ENCODE assay signal across 17 cellular contexts in genomic region chr3:184816654-184817053, GRCh38. TPM values are rescaled to one million over a fixed set of nuclear protein-coding genes. Genes with fewer than 3 reads are reported as not detected.
A peak's percentile ranks its signal among the peaks of the same experiment; 100 is the strongest.
DNase-seq lines count a peak whose midpoint lies in the region; ATAC-seq, FAIRE-seq and TF ChIP-seq lines count a peak whose summit lies in the region.
"Had no signal": no experiment of that assay in that cellular context is flagged by ENCODE, and none has a peak within 500 bp of the region (broad histone marks: within the 10 kb centered on the region; RNA-seq: fewer than 3 reads in every experiment).

No MANE protein-coding gene starts in this region.

- FAIRE-seq in endothelial cell of umbilical vein (lab: Jason Lieb, UNC): peak; percentile 31

- H3K36me3 ChIP-seq in endothelial cell of umbilical vein (ENCODE audit: control insufficient read depth in 2 of 2, extremely low read depth in 1 of 2, insufficient read depth in 2 of 2, low read length in 2 of 2): no peaks in the 10 kb centered on the region
- no peaks in the 10 kb centered on the region for H3K36me3 ChIP-seq in gastrocnemius medialis
- H3K36me3 ChIP-seq in Karpas-422 (ENCODE audit: insufficient read depth, low read length): peaks cover 17% of the 10 kb centered on the region; the same call in 1 of the 2 replicates
- H3K36me3 ChIP-seq: BE2C had no signal

- no peaks in the 10 kb centered on the region for H3K27me3 Mint-ChIP-seq in mesothelial cell of epicardium (ENCODE audit: low read depth)

- H4K20me1 ChIP-seq in endothelial cell of umbilical vein (replicated peaks; ENCODE audit: control insufficient read depth, extremely low read depth, insufficient read depth, low read length) (no peaks in the 10 kb centered on the region), Karpas-422 (ENCODE audit: insufficient read depth, low read depth, low read length) (peaks cover 3% of the 10 kb centered on the region; the same call in 1 of the 2 replicates)

- TF ChIP-seq CTCF in endothelial cell of umbilical vein (IDR thresholded peaks at IDR 0.05; ENCODE audit: extremely low read depth in 1 of 2, insufficient read depth in 1 of 2, low read depth in 1 of 2, low read length in 2 of 2) (no peak), gastrocnemius medialis (IDR thresholded peaks at IDR 0.05 in 4 of 5, conservative IDR thresholded peaks at IDR 0.05 in 1 of 5) (no peak), mesothelial cell of epicardium (IDR thresholded peaks at IDR 0.05; ENCODE audit: unreplicated experiment) (no peak)

- no peak overlapping the region for H3K4me3 Mint-ChIP-seq in mesothelial cell of epicardium

- H3K9me1 ChIP-seq in endothelial cell of umbilical vein (replicated peaks; ENCODE audit: control insufficient read depth, extremely low read depth, insufficient read depth, low read length): no peaks in the 10 kb centered on the region

- in situ Hi-C loops in gastrocnemius medialis (cut with MboI; ENCODE audit: low sequenced_read_pairs in 4 of 4): loop anchor here in 1 of 4 donors (25.0 kb wide), 1 partner anchor 454 kb away; the partner anchor contains the start of genes CLCN2 and POLR2H

- H3K36me3 Mint-ChIP-seq in mesothelial cell of epicardium: peaks cover 4% of the 10 kb centered on the region

- no peaks in the 10 kb centered on the region for H3K27me3 ChIP-seq in endothelial cell of umbilical vein (ENCODE audit: control insufficient read depth in 2 of 2, insufficient read depth in 2 of 2, low read length in 2 of 2)
- no peaks in the 10 kb centered on the region for H3K27me3 ChIP-seq in gastrocnemius medialis
- H3K27me3 ChIP-seq in Karpas-422 (ENCODE audit: low read length): no peaks in the 10 kb centered on the region
- H3K27me3 ChIP-seq: BE2C had no signal

- no peak overlapping the region for H3K4me2 ChIP-seq in endothelial cell of umbilical vein (ENCODE audit: insufficient read depth, low read length)
- no peak overlapping the region for H3K4me2 ChIP-seq in Karpas-422 (ENCODE audit: low read depth, low read length, poor library complexity, severe bottlenecking)

- DNase-seq in HCEC 1CT (peak; percentile 13), LHCN-M2 (ENCODE audit: low read depth) (peak; percentile 36), endothelial cell of umbilical vein (ENCODE audit: low read depth, low spot score) (no peak), gastrocnemius medialis (peak; percentile 74 to 76), Karpas-422 (no peak), mesothelial cell of epicardium (ENCODE audit: low spot score in 2 of 2, unreplicated experiment in 2 of 2) (no peak)
- DNase-seq in activated CD4-positive, CD25-positive, alpha-beta regulatory T cell treated with anti-CD3 and anti-CD28 coated beads, Interleukin-2, amount 50 U/mL, for 72 hours: no peak
- DNase-seq: BE2C; CD8-positive, alpha-beta memory T cell; GOT3; KG1; MM.1S; NCI-H1105; NCI-H187 treated with DMSO at 0.1 percent for 48 hours; NCI-H2171; NCI-H510A treated with DMSO at 0.1 percent for 48 hours; SIG-M5 had no signal

- dilution Hi-C loops in endothelial cell of umbilical vein (cut with MboI; ENCODE audit: extremely low pct_ligation_motif_present, low sequenced_read_pairs): no loop called here

- H3K9me3 ChIP-seq in endothelial cell of umbilical vein (replicated peaks; ENCODE audit: control insufficient read depth, insufficient read depth, low read length) (no peaks in the 10 kb centered on the region), gastrocnemius medialis (no peaks in the 10 kb centered on the region), Karpas-422 (ENCODE audit: low read length) (no peaks in the 10 kb centered on the region)
- H3K9me3 ChIP-seq: BE2C had no signal

- peaks cover 16% of the 10 kb centered on the region for H3K4me1 Mint-ChIP-seq in mesothelial cell of epicardium

- POLR2A ChIA-PET in endothelial cell of umbilical vein (lab: Charles Lee): no interaction called here

- CTCF ChIA-PET in endothelial cell of umbilical vein (lab: Charles Lee): interaction anchor here (1.0 to 1.4 kb wide), 3 partner anchors 15 to 30 kb away, joined by 3 to 5 read pairs (median 3); no protein-coding TSS in a partner anchor

- BruUV-seq in endothelial cell of umbilical vein (replicated peaks; lab: Mats Ljungman, UMichigan): no TSS peak

- H2AFZ ChIP-seq in endothelial cell of umbilical vein (ENCODE audit: low read depth, low read length) (no peak overlapping the region), Karpas-422 (ENCODE audit: low read length) (no peak overlapping the region)

- no peaks in the 10 kb centered on the region for H3K9me3 Mint-ChIP-seq in mesothelial cell of epicardium

- no peaks in the 10 kb centered on the region for H3K9me2 ChIP-seq in Karpas-422 (replicated peaks; ENCODE audit: insufficient read depth, low read length)

- no peak overlapping the region for H3K27ac ChIP-seq in endothelial cell of umbilical vein (ENCODE audit: insufficient read depth, low read depth, low read length)
- H3K27ac ChIP-seq in gastrocnemius medialis: peak overlapping the region; percentile 89 to 95 (median 90)
- H3K27ac ChIP-seq in Karpas-422 (ENCODE audit: low read length): no peak overlapping the region

- H3K4me3 ChIP-seq in endothelial cell of umbilical vein (replicated peaks in 1 of 3; ENCODE audit: insufficient read depth in 1 of 3, low read depth in 1 of 3, low read length in 3 of 3) (no peak overlapping the region), gastrocnemius medialis (peak overlapping the region in 2 of 4 donors; percentile 18 to 25), Karpas-422 (ENCODE audit: low read length) (no peak overlapping the region)

- H3K79me2 ChIP-seq in endothelial cell of umbilical vein (ENCODE audit: control insufficient read depth, insufficient read depth, low read length): peaks cover 11% of the 10 kb centered on the region
- H3K79me2 ChIP-seq in Karpas-422 (ENCODE audit: low read length): peaks cover 90% of the 10 kb centered on the region

- intact Hi-C loops in endothelial cell of umbilical vein (cut with micrococcal nuclease): no loop called here
- intact Hi-C loops in gastrocnemius medialis (cut with DNase I; ENCODE audit: low total_unique reads): loop anchor here (10.0 kb wide), 4 partner anchors 802 to 1522 kb away; partner anchors contain the start of genes ABCC5, KLHL24 and TRA2B

- TF ChIP-seq POLR2A in endothelial cell of umbilical vein (IDR thresholded peaks at IDR 0.05; ENCODE audit: low read depth, low read length) (no peak), gastrocnemius medialis (IDR thresholded peaks at IDR 0.05) (peak; percentile 43 to 61)

- H3K9ac ChIP-seq in endothelial cell of umbilical vein (replicated peaks; ENCODE audit: extremely low read depth, insufficient read depth, low read length) (no peak overlapping the region), Karpas-422 (ENCODE audit: low read length) (no peak overlapping the region)

- H3K4me1 ChIP-seq in endothelial cell of umbilical vein (ENCODE audit: control insufficient read depth, extremely low read depth, insufficient read depth, low read length) (peaks cover 25% of the 10 kb centered on the region), gastrocnemius medialis (peaks cover 80 to 82% of the 10 kb centered on the region in 2 donors), Karpas-422 (ENCODE audit: low read length) (peaks cover 29% of the 10 kb centered on the region)
- H3K4me1 ChIP-seq: BE2C had no signal

- H3K27ac Mint-ChIP-seq in mesothelial cell of epicardium: no peak overlapping the region

- peak; percentile 83 to 85 for ATAC-seq in gastrocnemius medialis

TF ChIP-seq in endothelial cell of umbilical vein, 7 proteins besides CTCF, POLR2A, EP300 and RAD21:
- TF ChIP-seq FOS (IDR thresholded peaks at IDR 0.05; ENCODE audit: borderline replicate concordance, insufficient read depth, low read length) (peak; percentile 57), POLR2AphosphoS5 (IDR thresholded peaks at IDR 0.05; ENCODE audit: insufficient read depth, low read depth, low read length) (no peak), MAX (IDR thresholded peaks at IDR 0.05; ENCODE audit: insufficient read depth, insufficient read length) (no peak), MYC (IDR thresholded peaks at IDR 0.05; ENCODE audit: low read depth, low read length) (no peak)
TF ChIP-seq in endothelial cell of umbilical vein: peak in this region for 1.

RNA-seq across cellular contexts. Expression of gene VPS8, which starts 4.7 kb away (rescaled TPM):
- total RNA-seq in LHCN-M2 (2014; rRNA removed) (29.4 and 43.5 TPM in 2 replicates), endothelial cell of umbilical vein (45.4 and 51.6 TPM in 2 replicates), gastrocnemius medialis (10 to 100 TPM; 37.2 to 64.1 (median 51.2) TPM), mesothelial cell of epicardium (67.5 to 82.4 TPM (median 73.3 TPM) in 3 replicates)
- 10.8 TPM for polyA plus RNA-seq in LHCN-M2 (2012)
- 11.2 and 13.7 TPM in 2 replicates for polyA plus RNA-seq in endothelial cell of umbilical vein
- 8.8 and 14.4 TPM in 2 replicates for polyA plus RNA-seq in endothelial cell of umbilical vein (2011; cell fraction: cytosol; rRNA removed)
- polyA plus RNA-seq in endothelial cell of umbilical vein (2011; cell fraction: nucleus; rRNA removed): 75.9 and 76.6 TPM in 2 replicates
- polyA plus RNA-seq in endothelial cell of umbilical vein (2012): 19.0 and 27.6 TPM in 2 replicates
- 56.1 and 113 TPM in 2 replicates for polyA minus RNA-seq in endothelial cell of umbilical vein
- 7.8 TPM for polyA minus RNA-seq in endothelial cell of umbilical vein (2011; cell fraction: cytosol; rRNA and poly(A)+ RNA removed)
- 185 and 241 TPM in 2 replicates for polyA minus RNA-seq in endothelial cell of umbilical vein (2011; cell fraction: nucleus; rRNA and poly(A)+ RNA removed)
- total RNA-seq in Karpas-422 (2014; rRNA removed; shearing (Covaris generic); ENCODE audit: low replicate concordance): 77.5 and 168 TPM in 2 replicates

Comparison
In these comparisons a context has a peak if more than half of its experiments do, and no peak if none do; other contexts are left out.
1. DNase-seq: peak in HCEC 1CT (single experiment), LHCN-M2 (single experiment) and gastrocnemius medialis (2 of 2); none in endothelial cell of umbilical vein (single experiment), Karpas-422 (single experiment), mesothelial cell of epicardium (0 of 2) and activated CD4-positive, CD25-positive, alpha-beta regulatory T cell treated with anti-CD3 and anti-CD28 coated beads, Interleukin-2, amount 50 U/mL, for 72 hours (single experiment).
2. H3K27ac ChIP-seq: peak in gastrocnemius medialis (4 of 4); none in endothelial cell of umbilical vein (single experiment) and Karpas-422 (single experiment).